7 cellular contexts compared by ENCODE assay signal in genomic region chr9:33473216-33473615, GRCh38. TPM values are rescaled to one million over a fixed set of nuclear protein-coding genes. Genes with fewer than 3 reads are reported as not detected.
DNase-seq lines count a peak whose midpoint lies in the region; ATAC-seq lines count a peak whose summit lies in the region.

No MANE protein-coding gene starts in this region.

- peaks cover 6% of the 10 kb centered on the region for H3K36me3 Mint-ChIP-seq in activated naive CD8-positive, alpha-beta T cell
- H3K36me3 Mint-ChIP-seq in immature natural killer cell: peaks cover 10 to 27% (median 13%) of the 10 kb centered on the region in 3 donors

- H3K27me3 Mint-ChIP-seq in activated naive CD8-positive, alpha-beta T cell: no peaks in the 10 kb centered on the region
- peaks cover 6 to 8% (median 6%) of the 10 kb centered on the region in 3 donors for H3K27me3 Mint-ChIP-seq in immature natural killer cell (ENCODE audit: low read depth in 3 of 3)

- ATAC-seq in HG03460 (IDR thresholded peaks at IDR 0.05; ENCODE audit: unreplicated experiment): peak; percentile 1

- peak overlapping the region; percentile 99 for H3K27ac Mint-ChIP-seq in activated naive CD8-positive, alpha-beta T cell
- H3K27ac Mint-ChIP-seq in immature natural killer cell: peak overlapping the region; percentile 92 to 99 (median 96)

- peak overlapping the region; percentile 66 for H3K27ac ChIP-seq in substantia nigra (ENCODE audit: low read depth, low read length, poor library complexity, severe bottlenecking)

- H3K9me3 Mint-ChIP-seq in activated naive CD8-positive, alpha-beta T cell (ENCODE audit: low read depth): no peaks in the 10 kb centered on the region
- H3K9me3 Mint-ChIP-seq in immature natural killer cell: no peaks in the 10 kb centered on the region

- no peak for DNase-seq in immature natural killer cell
- DNase-seq in substantia nigra (lab: John Stamatoyannopoulos, UW): no peak
- no peak for DNase-seq in hypothalamus (lab: John Stamatoyannopoulos, UW)
- no peak for DNase-seq in activated CD4-positive, alpha-beta T cell treated with anti-CD3 and anti-CD28 coated beads for 48 hours
- DNase-seq in activated CD4-positive, alpha-beta T cell treated with anti-CD3 and anti-CD28 coated beads for 1 hour: no peak

- H3K4me1 Mint-ChIP-seq in activated naive CD8-positive, alpha-beta T cell (ENCODE audit: low read depth): peaks cover 29% of the 10 kb centered on the region
- peaks cover 20 to 36% of the 10 kb centered on the region in 2 donors for H3K4me1 Mint-ChIP-seq in immature natural killer cell

- peak overlapping the region; percentile 99 for H3K4me3 Mint-ChIP-seq in activated naive CD8-positive, alpha-beta T cell
- H3K4me3 Mint-ChIP-seq in immature natural killer cell: peak overlapping the region; percentile 97 to 100 (median 97)

RNA-seq across cellular contexts. Expression of gene NOL6, which starts 0.5 kb away (rescaled TPM):
- polyA plus RNA-seq in immature natural killer cell: 10 to 100 TPM in 2 of 3 donors, 1 to 10 TPM in 1; 9.7 to 21.7 (median 18.8) TPM

RNA-seq across cellular contexts. Expression of gene AQP3, which starts 25.8 kb away (rescaled TPM):
- polyA plus RNA-seq in immature natural killer cell: 1 to 10 TPM; 5.2 to 7.9 (median 5.4) TPM

RNA-seq across cellular contexts. Expression of gene ANKRD18B, which starts 50.8 kb away (rescaled TPM):
- not detected for polyA plus RNA-seq in immature natural killer cell
